In genomic region chr4:8599657-8600056, GRCh38 we compare ENCODE assay signal across 1 cellular context.
A peak's percentile ranks its signal among the peaks of the same experiment; 100 is the strongest.
TF ChIP-seq lines count a peak whose summit lies in the region.

No MANE protein-coding gene starts in this region.

TF ChIP-seq in GM12878, 131 proteins besides CTCF, POLR2A, EP300 and RAD21:
- TF ChIP-seq, protein P1, sequence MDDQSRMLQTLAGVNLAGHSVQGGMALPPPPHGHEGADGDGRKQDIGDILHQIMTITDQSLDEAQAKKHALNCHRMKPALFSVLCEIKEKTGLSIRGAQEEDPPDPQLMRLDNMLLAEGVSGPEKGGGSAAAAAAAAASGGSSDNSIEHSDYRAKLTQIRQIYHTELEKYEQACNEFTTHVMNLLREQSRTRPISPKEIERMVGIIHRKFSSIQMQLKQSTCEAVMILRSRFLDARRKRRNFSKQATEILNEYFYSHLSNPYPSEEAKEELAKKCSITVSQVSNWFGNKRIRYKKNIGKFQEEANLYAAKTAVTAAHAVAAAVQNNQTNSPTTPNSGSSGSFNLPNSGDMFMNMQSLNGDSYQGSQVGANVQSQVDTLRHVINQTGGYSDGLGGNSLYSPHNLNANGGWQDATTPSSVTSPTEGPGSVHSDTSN (IDR thresholded peaks at IDR 0.05; ENCODE audit: insufficient replicate concordance, low read depth, low read length) = peak; percentile 16
- TF ChIP-seq HDGF (IDR thresholded peaks at IDR 0.05) (no peak), PKNOX1 (IDR thresholded peaks at IDR 0.05) (peak; percentile 10; the same call in 1 of the 2 replicates)
